Comparison of ENCODE assay signal across 11 cellular contexts in the genomic region with DNA sequence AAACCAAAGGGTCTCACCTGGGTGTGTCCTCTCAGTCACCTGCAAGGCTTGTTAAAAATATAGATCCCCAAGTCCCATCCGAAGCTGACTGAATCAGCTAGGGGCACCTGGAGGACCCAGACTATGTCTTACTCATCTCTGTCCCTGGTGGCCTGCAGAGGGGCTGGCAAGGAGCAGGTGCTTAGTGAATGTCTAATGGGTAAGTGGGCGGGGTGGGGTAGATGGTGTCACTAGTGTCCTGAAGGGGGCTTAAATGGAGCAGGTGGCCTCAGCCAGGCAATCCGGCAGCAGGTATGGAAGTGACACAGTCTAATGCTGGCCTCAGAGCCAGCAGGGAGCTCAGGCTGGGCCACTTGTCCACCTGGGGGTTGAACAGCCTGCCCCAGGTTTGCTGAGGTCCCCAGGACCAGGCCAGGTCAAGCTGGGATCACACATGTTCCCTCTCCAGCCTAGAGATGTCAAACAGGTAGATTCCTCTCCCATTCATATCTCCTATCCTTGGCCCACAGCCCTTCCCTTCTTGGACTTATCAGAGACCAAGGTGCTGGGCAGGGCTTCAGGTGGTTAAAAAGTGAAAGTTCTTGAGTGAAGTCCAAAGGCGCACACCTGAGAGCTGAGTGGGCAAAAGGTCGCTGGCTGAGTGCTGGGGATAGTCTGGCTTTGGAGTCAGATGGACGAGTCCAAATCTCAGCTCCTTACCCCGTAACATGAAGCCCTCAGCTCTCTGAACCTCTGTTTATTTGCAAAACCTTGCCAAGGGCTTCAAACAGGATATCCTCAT. TPM values are rescaled to one million over a fixed set of nuclear protein-coding genes. Genes with fewer than 3 reads are reported as not detected.
DNase-seq lines count a peak whose midpoint lies in the region; ATAC-seq, FAIRE-seq and TF ChIP-seq lines count a peak whose summit lies in the region.
"Had no signal": no experiment of that assay in that cellular context is flagged by ENCODE, and none has a peak within 500 bp of the region (broad histone marks: within the 10 kb centered on the region; RNA-seq: fewer than 3 reads in every experiment).

No MANE protein-coding gene starts in this region.

- no peak overlapping the region for H3K27ac ChIP-seq in brain microvascular endothelial cell
- peak overlapping the region; percentile 92 to 98 (median 96) for H3K27ac ChIP-seq in gastrocnemius medialis

- in situ Hi-C loops in brain microvascular endothelial cell (cut with HindIII; ENCODE audit: low pct_ligation_motif_present, low sequenced_read_pairs) (no loop called here), gastrocnemius medialis (cut with MboI; ENCODE audit: low sequenced_read_pairs in 4 of 4) (no loop called here)

- intact Hi-C loops in gastrocnemius medialis (cut with DNase I; ENCODE audit: low total_unique reads): loop anchor here (2.0 kb wide), 1 partner anchor 16 kb away; no protein-coding TSS in a partner anchor

- no peaks in the 10 kb centered on the region for H3K9me3 ChIP-seq in gastrocnemius medialis

- no peak for FAIRE-seq in D721Med (lab: Jason Lieb, UNC)
- FAIRE-seq: colon had no signal

- no peak for TF ChIP-seq POLR2A in gastrocnemius medialis (IDR thresholded peaks at IDR 0.05)

- DNase-seq in DMS53 (lab: John Stamatoyannopoulos, UW) (peak; percentile 31), DMS53 treated with DMSO at 0.1 percent for 48 hours (lab: John Stamatoyannopoulos, UW; ENCODE audit: unreplicated experiment) (no peak), brain microvascular endothelial cell (no peak), gastrocnemius medialis (peak in 1 of 2 donors; percentile 27), activated T-cell treated with anti-CD3 and anti-CD28 coated beads for 4 hours (no peak), D721Med (ENCODE audit: insufficient read length, low spot score) (no peak), Ammon's horn (ENCODE audit: low spot score) (no peak)
- DNase-seq: NCI-H1092 treated with DMSO at 0.1 percent for 48 hours; stimulated activated CD4-positive, alpha-beta T cell treated with anti-CD3 and anti-CD28 coated beads, Interleukin-4, amount 100 ng/mL, for 4 hours had no signal

- H3K4me1 ChIP-seq in gastrocnemius medialis: peaks cover 35 to 36% of the 10 kb centered on the region in 2 donors

- H3K4me3 ChIP-seq in brain microvascular endothelial cell (ENCODE audit: low read depth, low read length): no peak overlapping the region
- peak overlapping the region in 1 of 4 donors; percentile 88 for H3K4me3 ChIP-seq in gastrocnemius medialis

- peak; percentile 11 for TF ChIP-seq CTCF in brain microvascular endothelial cell (IDR thresholded peaks at IDR 0.05; ENCODE audit: low read depth, low read length, missing control alignments)
- peak in 1 of 5 experiments; percentile 15 for TF ChIP-seq CTCF in gastrocnemius medialis (IDR thresholded peaks at IDR 0.05 in 4 of 5, conservative IDR thresholded peaks at IDR 0.05 in 1 of 5)
- no peak for TF ChIP-seq CTCF in D721Med (IDR thresholded peaks at IDR 0.05; ENCODE audit: insufficient read depth, missing control alignments)

- no peaks in the 10 kb centered on the region for H3K36me3 ChIP-seq in brain microvascular endothelial cell (replicated peaks)
- H3K36me3 ChIP-seq in gastrocnemius medialis: no peaks in the 10 kb centered on the region

- H3K27me3 ChIP-seq in brain microvascular endothelial cell (replicated peaks): no peaks in the 10 kb centered on the region
- H3K27me3 ChIP-seq in gastrocnemius medialis: no peaks in the 10 kb centered on the region

- ATAC-seq in HG02973 (IDR thresholded peaks at IDR 0.05; ENCODE audit: unreplicated experiment) (peak; percentile 38), gastrocnemius medialis (no peak)

RNA-seq across cellular contexts. Expression of a gene that starts 1.6 kb away (rescaled TPM):
- total RNA-seq in gastrocnemius medialis: 10 to 100 TPM; 10.1 to 21.7 (median 10.6) TPM
